Comparison of ENCODE assay signal across 17 cellular contexts in genomic region chr3:192929755-192930491, GRCh38. TPM values are rescaled to one million over a fixed set of nuclear protein-coding genes. Genes with fewer than 3 reads are reported as not detected.
DNase-seq lines count a peak whose midpoint lies in the region; ATAC-seq, FAIRE-seq and TF ChIP-seq lines count a peak whose summit lies in the region.
"Had no signal": no experiment of that assay in that cellular context is flagged by ENCODE, and none has a peak within 500 bp of the region (broad histone marks: within the 10 kb centered on the region; RNA-seq: fewer than 3 reads in every experiment).

No MANE protein-coding gene starts in this region.

- intact Hi-C loops in left lung (cut with DNase I): loop anchor here in 1 of 2 donors (10.0 kb wide), 1 partner anchor 105 kb away; no protein-coding TSS in a partner anchor

- FAIRE-seq in H54 (lab: Jason Lieb, UNC): peak; percentile 23
- FAIRE-seq: H1 had no signal

- DNase-seq in A172 (ENCODE audit: low spot score) (peak; percentile 52), H54 (ENCODE audit: insufficient read length, low spot score) (no peak), SKM-1 (lab: John Stamatoyannopoulos, UW; ENCODE audit: unreplicated experiment) (peak; percentile 30), left lung (no peak), MG63 (no peak), BE2C (no peak)
- no peak for DNase-seq in stimulated activated naive CD8-positive, alpha-beta T cell treated with anti-CD3 and anti-CD28 coated beads, Interleukin-15, amount 100 ng/mL, for 72 hours
- DNase-seq: ACHN; activated naive CD4-positive, alpha-beta T cell treated with Interleukin-2 at 50 U/mL for 16 hours; hypothalamus; NCI-H1417 treated with DMSO at 0.1 percent for 48 hours; stimulated activated CD4-positive, alpha-beta T cell treated with anti-CD3 and anti-CD28 coated beads, Interleukin-1b, Interleukin-23, amount 100 ng/mL, for 48 hours had no signal

- no peak for TF ChIP-seq CTCF in left lung (IDR thresholded peaks at IDR 0.05)
- no peak for TF ChIP-seq CTCF in BE2C (IDR thresholded peaks at IDR 0.05; ENCODE audit: low read depth, low read length)

- peak overlapping the region in 1 of 2 donors; percentile 57 for H3K27ac Mint-ChIP-seq in stimulated activated naive CD8-positive, alpha-beta T cell treated with anti-CD3 and anti-CD28 coated beads, Interleukin-15, amount 100 ng/mL, for 72 hours
- H3K27ac Mint-ChIP-seq: brain, nephron had no signal

- H3K27me3 Mint-ChIP-seq in stimulated activated naive CD8-positive, alpha-beta T cell treated with anti-CD3 and anti-CD28 coated beads, Interleukin-15, amount 100 ng/mL, for 72 hours: peaks cover 9% of the 10 kb centered on the region

- no peak overlapping the region for H3K4me3 Mint-ChIP-seq in stimulated activated naive CD8-positive, alpha-beta T cell treated with anti-CD3 and anti-CD28 coated beads, Interleukin-15, amount 100 ng/mL, for 72 hours
- H3K4me3 Mint-ChIP-seq: brain, nephron had no signal

- ATAC-seq in left lung: peak; percentile 43
- no peak for ATAC-seq in GM18519 (IDR thresholded peaks at IDR 0.05; ENCODE audit: low FRiP score, unreplicated experiment)
- no peak for ATAC-seq in stimulated activated naive CD8-positive, alpha-beta T cell treated with anti-CD3 and anti-CD28 coated beads, Interleukin-15, amount 100 ng/mL, for 72 hours

- no peaks in the 10 kb centered on the region for H3K4me1 Mint-ChIP-seq in stimulated activated naive CD8-positive, alpha-beta T cell treated with anti-CD3 and anti-CD28 coated beads, Interleukin-15, amount 100 ng/mL, for 72 hours
- H3K4me1 Mint-ChIP-seq: brain, nephron had no signal

- no peaks in the 10 kb centered on the region for H3K9me3 ChIP-seq in left lung
- H3K9me3 ChIP-seq in MG63: no peaks in the 10 kb centered on the region
- H3K9me3 ChIP-seq in BE2C: no peaks in the 10 kb centered on the region
- H3K9me3 ChIP-seq: thoracic aorta had no signal

- H3K36me3 ChIP-seq in left lung (no peaks in the 10 kb centered on the region), MG63 (no peaks in the 10 kb centered on the region), BE2C (no peaks in the 10 kb centered on the region)
- H3K36me3 ChIP-seq: thoracic aorta had no signal

- H3K4me1 ChIP-seq in left lung (peaks cover 0 to 18% of the 10 kb centered on the region in 2 donors), BE2C (no peaks in the 10 kb centered on the region)

- no peak for TF ChIP-seq POLR2A in H54 (IDR thresholded peaks at IDR 0.05; ENCODE audit: low read depth, low read length)

- H3K27me3 ChIP-seq in left lung (peaks cover 0 to 3% of the 10 kb centered on the region in 2 donors), MG63 (no peaks in the 10 kb centered on the region), BE2C (no peaks in the 10 kb centered on the region)

- H3K4me3 ChIP-seq in left lung (no peak overlapping the region), MG63 (no peak overlapping the region), BE2C (ENCODE audit: low read depth, low read length) (no peak overlapping the region)
- H3K4me3 ChIP-seq: thoracic aorta had no signal

- no peaks in the 10 kb centered on the region for H3K9me3 Mint-ChIP-seq in stimulated activated naive CD8-positive, alpha-beta T cell treated with anti-CD3 and anti-CD28 coated beads, Interleukin-15, amount 100 ng/mL, for 72 hours
- H3K9me3 Mint-ChIP-seq: brain, nephron had no signal

- H3K27ac ChIP-seq in left lung: no peak overlapping the region
- H3K27ac ChIP-seq: thoracic aorta had no signal

RNA-seq across cellular contexts. Expression of gene MB21D2, which starts 12.3 kb away (rescaled TPM):
- total RNA-seq in A172 (2014; rRNA removed; shearing (Covaris generic)): 85.0 and 99.1 TPM in 2 replicates
- 1 to 10 TPM; 3.2 to 4.1 TPM for total RNA-seq in left lung
- 23.8 and 26.4 TPM in 2 replicates for total RNA-seq in MG63 (2014; rRNA removed; shearing (Covaris generic); ENCODE audit: low replicate concordance)
- polyA plus RNA-seq in BE2C (2012; ENCODE audit: insufficient read depth, insufficient read length, low read depth): 1.4 TPM

Comparison
In these comparisons a context has a peak if more than half of its experiments do, and no peak if none do; other contexts are left out.
1. DNase-seq: peak in A172 (single experiment) and SKM-1 (single experiment); none in H54 (single experiment), left lung (0 of 2), MG63 (single experiment), stimulated activated naive CD8-positive, alpha-beta T cell treated with anti-CD3 and anti-CD28 coated beads, Interleukin-15, amount 100 ng/mL, for 72 hours (0 of 2) and BE2C (single experiment).